ENCODE assay signal across 8 cellular contexts in the genomic region with DNA sequence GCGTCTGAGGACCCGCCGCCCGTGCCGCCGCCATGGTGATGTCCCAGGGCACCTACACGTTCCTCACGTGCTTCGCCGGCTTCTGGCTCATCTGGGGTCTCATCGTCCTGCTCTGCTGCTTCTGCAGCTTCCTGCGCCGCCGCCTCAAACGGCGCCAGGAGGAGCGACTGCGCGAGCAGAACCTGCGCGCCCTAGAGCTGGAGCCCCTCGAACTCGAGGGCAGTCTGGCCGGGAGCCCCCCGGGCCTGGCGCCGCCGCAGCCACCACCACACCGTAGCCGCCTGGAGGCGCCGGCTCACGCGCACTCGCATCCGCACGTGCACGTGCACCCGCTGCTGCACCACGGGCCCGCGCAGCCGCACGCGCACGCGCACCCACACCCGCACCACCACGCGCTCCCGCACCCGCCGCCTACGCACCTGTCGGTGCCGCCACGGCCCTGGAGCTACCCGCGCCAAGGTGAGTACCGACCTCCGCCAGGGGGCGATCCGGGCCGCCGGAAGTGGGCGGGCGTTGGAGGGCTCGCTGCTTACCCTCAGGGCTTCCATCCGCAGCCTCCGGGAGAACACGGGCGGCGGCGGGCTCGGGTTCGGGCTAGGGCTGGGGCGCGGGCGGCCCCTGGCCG. TPM values are rescaled to one million over a fixed set of nuclear protein-coding genes. Genes with fewer than 3 reads are reported as not detected.
DNase-seq lines count a peak whose midpoint lies in the region; ATAC-seq and TF ChIP-seq lines count a peak whose summit lies in the region.

No MANE protein-coding gene starts in this region.

- H3K9me3 ChIP-seq in T-helper 17 cell (ENCODE audit: control insufficient read depth, low read length, poor library complexity, severe bottlenecking), result no peaks in the 10 kb centered on the region

- H3K27ac Mint-ChIP-seq in HFFc6 (0 out of 2 replicates have a peak overlapping the region, but pooled peaks have one; percentile 16), T-helper 17 cell (peak overlapping the region; percentile 95)

- peak; percentile 69 for ATAC-seq in T-helper 17 cell

- H3K36me3 Mint-ChIP-seq in HFFc6 (ENCODE audit: low read depth) (peaks cover 14% of the 10 kb centered on the region), T-helper 17 cell (ENCODE audit: low read depth) (no peaks in the 10 kb centered on the region)

- H3K4me1 Mint-ChIP-seq in HFFc6 (ENCODE audit: low read depth) (peaks cover 16% of the 10 kb centered on the region), T-helper 17 cell (peaks cover 32% of the 10 kb centered on the region)

- DNase-seq in HFFc6, result peak; percentile 40
- peak; percentile 69 for DNase-seq in NCI-H1092 (lab: John Stamatoyannopoulos, UW)
- DNase-seq in T-helper 17 cell, result peak; percentile 91 to 95 (median 92)
- peak in 37 of 56 donors; percentile 15 to 70 (median 40) for DNase-seq in amygdala (lab: John Stamatoyannopoulos, UW)
- peak in 38 of 51 donors; percentile 10 to 76 (median 46) for DNase-seq in hypothalamus (lab: John Stamatoyannopoulos, UW)
- no peak for DNase-seq in skeletal muscle cell (ENCODE audit: low read depth)
- DNase-seq in amniotic stem cell (lab: John Stamatoyannopoulos, UW), result no peak

- peak overlapping the region; percentile 45 for H3K4me3 ChIP-seq in skeletal muscle cell (ENCODE audit: low read depth, low read length)

- H3K9me3 Mint-ChIP-seq in HFFc6, result no peaks in the 10 kb centered on the region; the same call in 1 of the 2 replicates

- H3K27me3 Mint-ChIP-seq in HFFc6 (ENCODE audit: insufficient read depth) (peaks cover 18% of the 10 kb centered on the region), T-helper 17 cell (no peaks in the 10 kb centered on the region)

- peak overlapping the region; percentile 65 for H3K4me3 Mint-ChIP-seq in HFFc6
- peak overlapping the region; percentile 85 for H3K4me3 Mint-ChIP-seq in T-helper 17 cell

- TF ChIP-seq CTCF in GM12873 (IDR thresholded peaks at IDR 0.05; ENCODE audit: insufficient read depth, low read depth, low read length, missing control alignments), result peak; percentile 72
- peak; percentile 86 for TF ChIP-seq CTCF in HFFc6 (IDR thresholded peaks at IDR 0.05)

RNA-seq across cellular contexts. Expression of a gene that starts 8.5 kb away (rescaled TPM):
- total RNA-seq in HFFc6 (2021; fragmentation: NEBNext Ultra II Directional; extraction: Animal tissue kit (Norgen Biotek cat#: 25700)), result 10 to 100 TPM in 4 of 6 experiments, 1 to 10 TPM in 2; 8.9 to 16.9 (median 10.4) TPM
- total RNA-seq in T-helper 17 cell, result 10 to 100 TPM; 32.0 to 40.1 TPM

RNA-seq across cellular contexts. Expression of a gene that starts 18.3 kb away (rescaled TPM):
- 100 to 1,000 TPM; 346 to 394 (median 358) TPM for total RNA-seq in HFFc6 (2021; fragmentation: NEBNext Ultra II Directional; extraction: Animal tissue kit (Norgen Biotek cat#: 25700))
- total RNA-seq in T-helper 17 cell, result 1 to 10 TPM; 1.2 to 5.0 TPM

RNA-seq across cellular contexts. Expression of a gene that starts 28.7 kb away (rescaled TPM):
- total RNA-seq in HFFc6 (2021; fragmentation: NEBNext Ultra II Directional; extraction: Animal tissue kit (Norgen Biotek cat#: 25700)), result 10 to 100 TPM; 25.8 to 30.7 (median 28.0) TPM
- total RNA-seq in T-helper 17 cell, result 100 to 1,000 TPM; 178 to 232 TPM

RNA-seq across cellular contexts. Expression of a gene that starts 42.3 kb away (rescaled TPM):
- total RNA-seq in HFFc6 (2021; fragmentation: NEBNext Ultra II Directional; extraction: Animal tissue kit (Norgen Biotek cat#: 25700)), result 100 to 1,000 TPM; 339 to 353 (median 343) TPM
- 10 to 100 TPM in 1 of 2 donors, 1 to 10 TPM in 1; 6.8 to 16.2 TPM for total RNA-seq in T-helper 17 cell

RNA-seq across cellular contexts. Expression of a gene that starts 45.8 kb away (rescaled TPM):
- 1 to 10 TPM in 1 of 6 experiments, under 1 TPM in 5; 0.63 to 1.2 (median 0.87) TPM for total RNA-seq in HFFc6 (2021; fragmentation: NEBNext Ultra II Directional; extraction: Animal tissue kit (Norgen Biotek cat#: 25700))
- 1 to 10 TPM in 1 of 2 donors, under 1 TPM in 1; 0.62 to 1.1 TPM for total RNA-seq in T-helper 17 cell

Comparison
In these comparisons a context has a peak if more than half of its experiments do, and no peak if none do; other contexts are left out.
1. DNase-seq: peak in HFFc6 (single experiment), NCI-H1092 (single experiment), T-helper 17 cell (3 of 3), amygdala (37 of 56) and hypothalamus (38 of 51); none in skeletal muscle cell (single experiment) and amniotic stem cell (single experiment).
2. RNA of a gene that starts 18.3 kb away (total RNA-seq): 346 to 394 TPM in HFFc6; 1.2 to 5.0 TPM in T-helper 17 cell; every median in the first group is over 10 times any median in the second.
3. RNA of a gene that starts 28.7 kb away (total RNA-seq): 178 to 232 TPM in T-helper 17 cell; 25.8 to 30.7 TPM in HFFc6; every median in the first group is over 4 times any median in the second.